7 cellular contexts compared by ENCODE assay signal in genomic region chr3:197001972-197002700, GRCh38.
A peak's percentile ranks its signal among the peaks of the same experiment; 100 is the strongest.
DNase-seq lines count a peak whose midpoint lies in the region; ATAC-seq and TF ChIP-seq lines count a peak whose summit lies in the region.

No MANE protein-coding gene starts in this region.

- H3K27ac ChIP-seq in stomach smooth muscle (ENCODE audit: low read length), result peak overlapping the region; percentile 31

- in situ Hi-C loops in astrocyte of the cerebellum (cut with HindIII; ENCODE audit: low sequenced_read_pairs), result no loop called here

- DNase-seq in astrocyte of the cerebellum (ENCODE audit: low read depth) (no peak), iris pigment epithelial cell (ENCODE audit: low read depth) (peak; percentile 20), inferior parietal cortex (ENCODE audit: extremely low spot score) (no peak), NCI-H2029 treated with DMSO at 0.1 percent for 48 hours (lab: John Stamatoyannopoulos, UW) (no peak)

- ATAC-seq in GM19372 (IDR thresholded peaks at IDR 0.05; ENCODE audit: low read depth, unreplicated experiment), result peak; percentile 9
- ATAC-seq in HG03521 (IDR thresholded peaks at IDR 0.05; ENCODE audit: unreplicated experiment), result peak; percentile 3

- H3K9me3 ChIP-seq in stomach smooth muscle (ENCODE audit: control insufficient read depth in 2 of 2, low read length in 2 of 2), result no peaks in the 10 kb centered on the region

- TF ChIP-seq CTCF in astrocyte of the cerebellum (IDR thresholded peaks at IDR 0.05; ENCODE audit: low read depth, low read length, missing control alignments), result no peak

- H3K27me3 ChIP-seq in stomach smooth muscle (ENCODE audit: control insufficient read depth in 1 of 2, insufficient read depth in 2 of 2, low read length in 2 of 2), result no peaks in the 10 kb centered on the region

- peak overlapping the region; percentile 37 for H3K4me3 ChIP-seq in astrocyte of the cerebellum (ENCODE audit: low read depth, low read length)
- H3K4me3 ChIP-seq in stomach smooth muscle (ENCODE audit: low read length in 2 of 2), result peak overlapping the region; percentile 49 to 69

- H3K36me3 ChIP-seq in stomach smooth muscle (ENCODE audit: control insufficient read depth in 2 of 2, insufficient read depth in 2 of 2, low read length in 2 of 2), result no peaks in the 10 kb centered on the region

- peak overlapping the region; percentile 55 to 82 for H3K9ac ChIP-seq in stomach smooth muscle (ENCODE audit: low read length in 2 of 2)

- peaks cover 16% of the 10 kb centered on the region for H3K4me1 ChIP-seq in stomach smooth muscle (ENCODE audit: control insufficient read depth, insufficient read depth, low read length)
